ENCODE assay signal across 8 cellular contexts in the genomic region with DNA sequence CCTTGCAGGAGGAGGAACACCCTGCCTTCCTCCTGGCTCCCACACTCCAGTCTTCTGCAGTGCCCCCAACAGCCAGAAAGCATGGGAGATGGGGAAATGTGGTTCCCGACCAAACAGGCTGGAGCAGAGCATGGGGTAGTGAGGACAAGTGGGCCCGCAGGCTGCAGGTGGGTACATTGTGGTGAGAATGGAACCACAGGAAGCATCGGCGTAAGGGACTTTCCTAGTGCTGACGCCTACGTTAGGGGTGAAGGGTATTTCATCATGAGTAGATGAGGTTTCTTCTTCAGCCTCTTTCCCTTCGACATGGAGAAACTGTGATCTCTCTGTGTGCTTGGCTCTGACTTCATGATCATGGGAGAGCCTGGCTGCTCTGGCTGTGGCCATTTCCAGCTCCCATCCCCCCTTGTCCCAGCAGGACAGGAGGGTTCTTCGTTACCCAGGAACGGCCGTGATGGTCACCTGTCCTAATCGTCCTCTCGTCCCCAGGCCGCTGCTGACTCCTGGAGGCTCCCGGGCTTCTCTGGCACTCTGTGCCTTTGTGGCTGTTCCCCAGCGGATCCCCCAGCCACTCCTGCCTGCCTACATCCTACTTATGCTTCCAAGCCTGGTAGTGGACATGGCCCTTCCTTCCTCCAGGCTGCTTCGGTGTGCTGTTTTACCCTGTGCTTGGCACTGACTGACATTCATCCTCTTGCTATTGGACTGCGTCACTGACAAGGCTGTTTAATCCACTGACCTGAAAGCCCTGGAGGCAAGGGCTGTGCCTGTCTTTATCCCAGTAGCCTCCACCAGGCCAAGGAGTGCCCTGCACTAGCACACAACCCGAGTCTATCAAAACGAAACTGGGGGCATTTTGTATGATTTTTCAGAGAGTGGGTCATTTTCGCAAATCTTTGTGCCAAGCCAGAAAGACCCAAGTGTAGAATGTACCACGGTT.
DNase-seq lines count a peak whose midpoint lies in the region; ATAC-seq and TF ChIP-seq lines count a peak whose summit lies in the region.

No MANE protein-coding gene starts in this region.

- H3K9me3 ChIP-seq in neuronal stem cell (replicated peaks in 1 of 2; ENCODE audit: control insufficient read depth in 2 of 2, insufficient read depth in 1 of 2, low read depth in 1 of 2, low read length in 2 of 2), result peaks cover 0 to 9% of the 10 kb centered on the region in 2 donors

- TF ChIP-seq CTCF in activated CD8-positive, alpha-beta T cell treated with anti-CD3 and anti-CD28 coated beads for 36 hours (IDR thresholded peaks at IDR 0.05), result no peak
- no peak for TF ChIP-seq CTCF in osteocyte (IDR thresholded peaks at IDR 0.05)

- H3K9me3 Mint-ChIP-seq in activated CD8-positive, alpha-beta T cell treated with anti-CD3 and anti-CD28 coated beads for 36 hours, result no peaks in the 10 kb centered on the region
- no peaks in the 10 kb centered on the region for H3K9me3 Mint-ChIP-seq in osteocyte (ENCODE audit: unreplicated experiment)

- DNase-seq in Daoy (ENCODE audit: low read depth) (peak; percentile 28), neuronal stem cell (ENCODE audit: low spot score) (no peak), osteocyte (ENCODE audit: extremely low spot score, unreplicated experiment) (no peak), UCSD-AML1 (lab: John Stamatoyannopoulos, UW; ENCODE audit: unreplicated experiment) (no peak)
- peak; percentile 81 for DNase-seq in activated CD8-positive, alpha-beta T cell treated with anti-CD3 and anti-CD28 coated beads for 36 hours

- no peaks in the 10 kb centered on the region for H3K27me3 ChIP-seq in neuronal stem cell (ENCODE audit: control insufficient read depth in 3 of 3, insufficient read depth in 3 of 3, low read depth in 1 of 3, low read length in 3 of 3)

- no peak overlapping the region for H3K18ac ChIP-seq in neuronal stem cell (ENCODE audit: low read length)

- H2BK120ac ChIP-seq in neuronal stem cell (ENCODE audit: low read depth, low read length), result no peak overlapping the region

- no peak overlapping the region for H4K91ac ChIP-seq in neuronal stem cell (ENCODE audit: low read depth, low read length, poor library complexity)

- no peak overlapping the region for H3K14ac ChIP-seq in neuronal stem cell (ENCODE audit: low read length)

- H2AFZ ChIP-seq in neuronal stem cell (ENCODE audit: low read length), result no peak overlapping the region

- no peak overlapping the region for H3K4me2 ChIP-seq in neuronal stem cell (ENCODE audit: insufficient read depth, low read length, poor library complexity, severe bottlenecking)

- H3K36me3 Mint-ChIP-seq in activated CD8-positive, alpha-beta T cell treated with anti-CD3 and anti-CD28 coated beads for 36 hours (ENCODE audit: low read depth), result no peaks in the 10 kb centered on the region
- no peaks in the 10 kb centered on the region for H3K36me3 Mint-ChIP-seq in osteocyte (ENCODE audit: unreplicated experiment)

- H2AK5ac ChIP-seq in neuronal stem cell (ENCODE audit: low read depth, low read length), result no peak overlapping the region

- H3K27ac ChIP-seq in neuronal stem cell (replicated peaks; ENCODE audit: low read length), result no peak overlapping the region

- no peak overlapping the region for H3K4me3 Mint-ChIP-seq in activated CD8-positive, alpha-beta T cell treated with anti-CD3 and anti-CD28 coated beads for 36 hours
- H3K4me3 Mint-ChIP-seq in osteocyte (ENCODE audit: unreplicated experiment), result no peak overlapping the region

- peaks cover 0 to 5% of the 10 kb centered on the region in 2 donors for H3K4me1 ChIP-seq in neuronal stem cell (ENCODE audit: control insufficient read depth in 2 of 2, insufficient read depth in 1 of 2, low read depth in 1 of 2, low read length in 2 of 2)

- CTCF ChIA-PET in activated CD8-positive, alpha-beta T cell treated with anti-CD3 and anti-CD28 coated beads for 36 hours (lab: Charles Lee), result interaction anchor here (1.1 kb wide), 1 partner anchor 132 kb away, joined by 3 read pairs; no protein-coding TSS in a partner anchor

- H3K36me3 ChIP-seq in neuronal stem cell (replicated peaks in 1 of 2; ENCODE audit: control insufficient read depth in 2 of 2, insufficient read depth in 2 of 2, low read length in 2 of 2), result no peaks in the 10 kb centered on the region

- POLR2A ChIA-PET in activated CD8-positive, alpha-beta T cell treated with anti-CD3 and anti-CD28 coated beads for 36 hours (lab: Charles Lee), result no interaction called here

- H2BK15ac ChIP-seq in neuronal stem cell (ENCODE audit: low read length), result peak overlapping the region; percentile 2

- no peak overlapping the region for H3K9ac ChIP-seq in neuronal stem cell (ENCODE audit: low read depth, low read length, poor library complexity)

- intact Hi-C loops in activated CD8-positive, alpha-beta T cell treated with anti-CD3 and anti-CD28 coated beads for 36 hours (cut with micrococcal nuclease), result no loop called here

- ATAC-seq in HG02840 (IDR thresholded peaks at IDR 0.05; ENCODE audit: low FRiP score, unreplicated experiment) (peak; percentile 64), HG03342 (IDR thresholded peaks at IDR 0.05; ENCODE audit: unreplicated experiment) (no peak), HG03196 (IDR thresholded peaks at IDR 0.05; ENCODE audit: unreplicated experiment) (no peak)
- ATAC-seq in activated CD8-positive, alpha-beta T cell treated with anti-CD3 and anti-CD28 coated beads for 36 hours, result peak; percentile 91

- no peak overlapping the region for H2BK12ac ChIP-seq in neuronal stem cell (ENCODE audit: low read length)

- H3K27me3 Mint-ChIP-seq in activated CD8-positive, alpha-beta T cell treated with anti-CD3 and anti-CD28 coated beads for 36 hours, result no peaks in the 10 kb centered on the region
- no peaks in the 10 kb centered on the region for H3K27me3 Mint-ChIP-seq in osteocyte (ENCODE audit: unreplicated experiment)

- H3K4ac ChIP-seq in neuronal stem cell (ENCODE audit: low read length), result no peak overlapping the region

- H2BK5ac ChIP-seq in neuronal stem cell (ENCODE audit: low read length), result no peak overlapping the region

- no peak overlapping the region for H4K8ac ChIP-seq in neuronal stem cell (ENCODE audit: low read depth, low read length)

- no peak overlapping the region for H3K23ac ChIP-seq in neuronal stem cell (ENCODE audit: low read depth, low read length, poor library complexity)

- H3K27ac Mint-ChIP-seq in activated CD8-positive, alpha-beta T cell treated with anti-CD3 and anti-CD28 coated beads for 36 hours, result peak overlapping the region; percentile 89
- H3K27ac Mint-ChIP-seq in osteocyte (ENCODE audit: unreplicated experiment), result no peak overlapping the region

- peak overlapping the region in 1 of 2 donors; percentile 15 for H3K4me3 ChIP-seq in neuronal stem cell (ENCODE audit: low read length in 2 of 2)

- no CpG with 5 or more reads among the region's 21 CpGs for whole genome bisulfite sequencing in neuronal stem cell (ENCODE audit: extremely low coverage in 2 of 2, insufficient read length in 2 of 2, insufficient replicate concordance in 1 of 2), 2 donors

- no peaks in the 10 kb centered on the region for H3K79me1 ChIP-seq in neuronal stem cell (ENCODE audit: low read depth, low read length)

- H3K4me1 Mint-ChIP-seq in activated CD8-positive, alpha-beta T cell treated with anti-CD3 and anti-CD28 coated beads for 36 hours (ENCODE audit: low read depth), result peaks cover 20% of the 10 kb centered on the region
- no peaks in the 10 kb centered on the region for H3K4me1 Mint-ChIP-seq in osteocyte (ENCODE audit: unreplicated experiment)

Comparison
In these comparisons a context has a peak if more than half of its experiments do, and no peak if none do; other contexts are left out.
1. DNase-seq: peak in Daoy (single experiment) and activated CD8-positive, alpha-beta T cell treated with anti-CD3 and anti-CD28 coated beads for 36 hours (single experiment); none in neuronal stem cell (single experiment), osteocyte (single experiment) and UCSD-AML1 (single experiment).
2. ATAC-seq: peak in HG02840 (single experiment) and activated CD8-positive, alpha-beta T cell treated with anti-CD3 and anti-CD28 coated beads for 36 hours (single experiment); none in HG03342 (single experiment) and HG03196 (single experiment).